In the genomic region with DNA sequence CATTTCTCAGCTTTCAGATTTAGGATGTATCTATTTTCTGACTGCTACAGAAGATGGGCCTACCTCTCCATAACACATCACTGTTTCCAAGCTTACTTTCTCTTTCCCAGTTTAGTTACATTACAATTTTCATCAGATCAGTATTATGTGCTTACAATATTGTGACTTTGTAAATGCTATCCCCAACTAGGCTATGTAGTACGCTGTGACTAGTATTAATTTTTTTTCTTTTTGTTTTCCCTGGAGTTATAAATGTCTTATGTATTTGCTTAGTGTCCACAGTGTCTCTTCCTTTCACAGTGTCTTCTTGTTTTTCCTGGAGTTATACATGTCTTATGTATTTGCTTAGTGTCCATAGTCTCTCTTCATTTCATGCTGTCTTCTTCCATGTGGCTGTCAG, we compare ENCODE assay signal across 1 cellular context.
TF ChIP-seq lines count a peak whose summit lies in the region.

No MANE protein-coding gene starts in this region.

TF ChIP-seq in K562, 482 proteins besides CTCF, POLR2A, EP300 and RAD21 (continued from another document):
- TF ChIP-seq, protein P1, sequence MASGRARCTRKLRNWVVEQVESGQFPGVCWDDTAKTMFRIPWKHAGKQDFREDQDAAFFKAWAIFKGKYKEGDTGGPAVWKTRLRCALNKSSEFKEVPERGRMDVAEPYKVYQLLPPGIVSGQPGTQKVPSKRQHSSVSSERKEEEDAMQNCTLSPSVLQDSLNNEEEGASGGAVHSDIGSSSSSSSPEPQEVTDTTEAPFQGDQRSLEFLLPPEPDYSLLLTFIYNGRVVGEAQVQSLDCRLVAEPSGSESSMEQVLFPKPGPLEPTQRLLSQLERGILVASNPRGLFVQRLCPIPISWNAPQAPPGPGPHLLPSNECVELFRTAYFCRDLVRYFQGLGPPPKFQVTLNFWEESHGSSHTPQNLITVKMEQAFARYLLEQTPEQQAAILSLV (tag; IDR thresholded peaks at IDR 0.05), result no peak
- TF ChIP-seq KLF6 (CRISPR knock-in tag; IDR thresholded peaks at IDR 0.05; ENCODE audit: borderline replicate concordance) (no peak), ASH1L (IDR thresholded peaks at IDR 0.05; ENCODE audit: borderline replicate concordance, low read depth, partially characterized antibody) (no peak), FOXA1 (IDR thresholded peaks at IDR 0.05; ENCODE audit: borderline replicate concordance) (no peak)
- TF ChIP-seq, protein P2, sequence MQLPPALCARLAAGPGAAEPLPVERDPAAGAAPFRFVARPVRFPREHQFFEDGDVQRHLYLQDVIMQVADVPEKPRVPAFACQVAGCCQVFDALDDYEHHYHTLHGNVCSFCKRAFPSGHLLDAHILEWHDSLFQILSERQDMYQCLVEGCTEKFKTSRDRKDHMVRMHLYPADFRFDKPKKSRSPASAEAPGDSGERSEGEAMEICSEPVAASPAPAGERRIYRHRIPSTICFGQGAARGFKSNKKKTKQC (CRISPR knock-in tag; IDR thresholded peaks at IDR 0.05), result no peak
